ENCODE assay signal across 9 cellular contexts in genomic region chr1:234230414-234230862, GRCh38.
A peak's percentile ranks its signal among the peaks of the same experiment; 100 is the strongest.
DNase-seq lines count a peak whose midpoint lies in the region; ATAC-seq and TF ChIP-seq lines count a peak whose summit lies in the region.
"Had no signal": no experiment of that assay in that cellular context is flagged by ENCODE, and none has a peak within 500 bp of the region (broad histone marks: within the 10 kb centered on the region; RNA-seq: fewer than 3 reads in every experiment).

No MANE protein-coding gene starts in this region.

- TF ChIP-seq POLR2A in prostate gland (IDR thresholded peaks at IDR 0.05) = no peak

- H3K4me1 ChIP-seq in prostate gland (replicated peaks) (no peaks in the 10 kb centered on the region), ascending aorta (no peaks in the 10 kb centered on the region)

- ATAC-seq in GM19463 (IDR thresholded peaks at IDR 0.05; ENCODE audit: unreplicated experiment) = peak; percentile 78
- no peak for ATAC-seq in GM18873 (IDR thresholded peaks at IDR 0.05; ENCODE audit: low FRiP score, unreplicated experiment)
- ATAC-seq in Right ventricle myocardium inferior = no peak

- no peak overlapping the region for H3K27ac Mint-ChIP-seq in activated naive CD8-positive, alpha-beta T cell

- peaks cover 3% of the 10 kb centered on the region for H3K27me3 Mint-ChIP-seq in activated naive CD8-positive, alpha-beta T cell

- H3K4me3 Mint-ChIP-seq in activated naive CD8-positive, alpha-beta T cell = peak overlapping the region; percentile 11

- peaks cover 7% of the 10 kb centered on the region for H3K4me1 Mint-ChIP-seq in activated naive CD8-positive, alpha-beta T cell (ENCODE audit: low read depth)

- intact Hi-C loops in prostate gland (cut with DNase I) (no loop called here), Right ventricle myocardium inferior (cut with DNase I) (no loop called here), ascending aorta (cut with DNase I) (no loop called here)

- TF ChIP-seq CTCF in prostate gland (IDR thresholded peaks at IDR 0.05) (no peak), ascending aorta (IDR thresholded peaks at IDR 0.05) (no peak)

- H3K4me3 ChIP-seq in prostate gland = no peak overlapping the region
- H3K4me3 ChIP-seq in ascending aorta = no peak overlapping the region

- no peak overlapping the region for H3K27ac ChIP-seq in prostate gland
- no peak overlapping the region for H3K27ac ChIP-seq in ascending aorta

- H3K36me3 Mint-ChIP-seq in activated naive CD8-positive, alpha-beta T cell = no peaks in the 10 kb centered on the region

- DNase-seq in CMK (ENCODE audit: low read depth) (peak; percentile 8), KG1 (lab: John Stamatoyannopoulos, UW) (peak; percentile 16), prostate gland (ENCODE audit: low spot score) (no peak), Right ventricle myocardium inferior (ENCODE audit: missing footprints) (no peak), ascending aorta (ENCODE audit: low spot score in 2 of 2) (no peak)
- DNase-seq: DMS153 had no signal

- no peaks in the 10 kb centered on the region for H3K36me3 ChIP-seq in prostate gland
- H3K36me3 ChIP-seq in ascending aorta = no peaks in the 10 kb centered on the region

- 44% methylated on average over 10 of the region's 10 CpGs for WGBS in prostate gland

- no peaks in the 10 kb centered on the region for H3K27me3 ChIP-seq in prostate gland (replicated peaks; ENCODE audit: insufficient read depth)
- H3K27me3 ChIP-seq in ascending aorta = no peaks in the 10 kb centered on the region

- no peaks in the 10 kb centered on the region for H3K9me3 Mint-ChIP-seq in activated naive CD8-positive, alpha-beta T cell (ENCODE audit: low read depth)

- H3K9me3 ChIP-seq in prostate gland (no peaks in the 10 kb centered on the region), ascending aorta (no peaks in the 10 kb centered on the region)

Comparison
In these comparisons a context has a peak if more than half of its experiments do, and no peak if none do; other contexts are left out.
1. DNase-seq: peak in CMK (single experiment) and KG1 (single experiment); none in prostate gland (single experiment), Right ventricle myocardium inferior (single experiment) and ascending aorta (0 of 2).